Comparison of ENCODE assay signal across 11 cellular contexts in genomic region chr11:26556582-26556981, GRCh38. TPM values are rescaled to one million over a fixed set of nuclear protein-coding genes. Genes with fewer than 3 reads are reported as not detected.
"Had no signal": no experiment of that assay in that cellular context is flagged by ENCODE, and none has a peak within 500 bp of the region (broad histone marks: within the 10 kb centered on the region; RNA-seq: fewer than 3 reads in every experiment).

No MANE protein-coding gene starts in this region.

- H2AFZ ChIP-seq: parathyroid adenoma had no signal

- H3K27ac ChIP-seq: esophagus muscularis mucosa, parathyroid adenoma, skin epidermis, tibial nerve had no signal

- H3K9me3 ChIP-seq: esophagus muscularis mucosa, tibial nerve had no signal

- DNase-seq: activated CD4-positive, alpha-beta T cell treated with anti-CD3 and anti-CD28 coated beads for 1 hour; activated CD4-positive, alpha-beta T cell treated with anti-CD3 and anti-CD28 coated beads, Interleukin-2, amount 50 U/mL, for 48 hours; activated CD8-positive, alpha-beta memory T cell treated with anti-CD3 and anti-CD28 coated beads, Interleukin-2, amount 10 ng/mL, durations not matched to agents 7 days and 5 days; activated effector memory CD4-positive, alpha-beta T cell treated with Interleukin-2 at 50 U/mL for 16 hours; activated T-cell treated with anti-CD3 and anti-CD28 coated beads, Interleukin-2, amount 50 U/mL, for 24 hours had no signal

- H3K79me2 ChIP-seq: parathyroid adenoma had no signal

- ATAC-seq: activated CD8-positive, alpha-beta memory T cell treated with anti-CD3 and anti-CD28 coated beads, Interleukin-2, amount 10 ng/mL, durations not matched to agents 7 days and 5 days had no signal

- H3K4me1 ChIP-seq: esophagus muscularis mucosa, parathyroid adenoma, tibial nerve had no signal

- H3K4me3 ChIP-seq: esophagus muscularis mucosa, skin epidermis, tibial nerve had no signal

- H3K36me3 ChIP-seq: esophagus muscularis mucosa, tibial nerve had no signal

- H3K27me3 ChIP-seq: esophagus muscularis mucosa, tibial nerve had no signal

RNA-seq across cellular contexts. Expression of gene MUC15, which starts 15.5 kb away (rescaled TPM):
- total RNA-seq: activated CD8-positive, alpha-beta memory T cell treated with anti-CD3 and anti-CD28 coated beads, Interleukin-2, amount 10 ng/mL, durations not matched to agents 7 days and 5 days; fibroblast of villous mesenchyme; liver; tibial nerve had no signal
